In genomic region chr4:1309261-1310010, GRCh38 we compare ENCODE assay signal across 8 cellular contexts. TPM values are rescaled to one million over a fixed set of nuclear protein-coding genes. Genes with fewer than 3 reads are reported as not detected.
A peak's percentile ranks its signal among the peaks of the same experiment; 100 is the strongest.
DNase-seq lines count a peak whose midpoint lies in the region; ATAC-seq and TF ChIP-seq lines count a peak whose summit lies in the region.

No MANE protein-coding gene starts in this region.

- no peak overlapping the region for H2AFZ ChIP-seq in MM.1S (ENCODE audit: low read length)

- H3K4me3 Mint-ChIP-seq in activated T-helper 1 cell treated with anti-CD3 and anti-CD28 coated beads, Interleukin-12 subunit alpha, Interleukin-12 subunit beta, Interleukin-2, Interleukin-4 antibody, amounts not matched to agents 30 ng/mL and 10 ng/mL and 1 ng/mL, durations not matched to agents 14 hours and 24 hours and 36 hours = peak overlapping the region; percentile 49

- H3F3A ChIP-seq in MM.1S (ENCODE audit: insufficient read depth, low read length) = no peaks in the 10 kb centered on the region

- H3K36me3 ChIP-seq in esophagus squamous epithelium (peaks cover 10 to 52% (median 12%) of the 10 kb centered on the region in 3 donors), mucosa of descending colon (ENCODE audit: low read depth) (peaks cover 12% of the 10 kb centered on the region), MM.1S (replicated peaks; ENCODE audit: insufficient read depth, low read length) (peaks cover 24% of the 10 kb centered on the region)

- H3K9me2 ChIP-seq in MM.1S (replicated peaks; ENCODE audit: insufficient read depth, low read length) = no peaks in the 10 kb centered on the region

- H3K9me3 Mint-ChIP-seq in activated T-helper 1 cell treated with anti-CD3 and anti-CD28 coated beads, Interleukin-12 subunit alpha, Interleukin-12 subunit beta, Interleukin-2, Interleukin-4 antibody, amounts not matched to agents 30 ng/mL and 10 ng/mL and 1 ng/mL, durations not matched to agents 14 hours and 24 hours and 36 hours = no peaks in the 10 kb centered on the region

- 4 to 15% methylated on average over 13 to 14 of the region's 36 CpGs for WGBS in esophagus squamous epithelium, 2 donors

- H3K4me3 ChIP-seq in esophagus squamous epithelium = peak overlapping the region; percentile 11 to 61 (median 38)
- no peak overlapping the region for H3K4me3 ChIP-seq in mucosa of descending colon
- H3K4me3 ChIP-seq in MM.1S (ENCODE audit: low read length) = no peak overlapping the region

- peak; percentile 46 for DNase-seq in NAMALWA (ENCODE audit: low spot score)
- peak; percentile 41 for DNase-seq in activated T-helper 1 cell treated with anti-CD3 and anti-CD28 coated beads, Interleukin-12 subunit alpha, Interleukin-12 subunit beta, Interleukin-2, Interleukin-4 antibody, amounts not matched to agents 30 ng/mL and 10 ng/mL and 1 ng/mL, durations not matched to agents 14 hours and 24 hours and 36 hours (ENCODE audit: low spot score)
- peak; percentile 36 for DNase-seq in esophagus squamous epithelium (lab: John Stamatoyannopoulos, UW)
- peak; percentile 66 to 85 (median 77) for DNase-seq in mucosa of descending colon
- peak; percentile 55 for DNase-seq in stimulated activated CD8-positive, alpha-beta memory T cell treated with anti-CD3 and anti-CD28 coated beads, Interleukin-4, amount 100 ng/mL, for 24 hours (ENCODE audit: low read depth)
- DNase-seq in cerebellar nuclear complex (lab: John Stamatoyannopoulos, UW) = no peak
- no peak for DNase-seq in MM.1S

- peaks cover 52% of the 10 kb centered on the region for H3K4me1 Mint-ChIP-seq in activated T-helper 1 cell treated with anti-CD3 and anti-CD28 coated beads, Interleukin-12 subunit alpha, Interleukin-12 subunit beta, Interleukin-2, Interleukin-4 antibody, amounts not matched to agents 30 ng/mL and 10 ng/mL and 1 ng/mL, durations not matched to agents 14 hours and 24 hours and 36 hours (ENCODE audit: low read depth)

- peaks cover 83% of the 10 kb centered on the region for H3K79me2 ChIP-seq in MM.1S (ENCODE audit: low read length)

- no peaks in the 10 kb centered on the region for H3K9me3 ChIP-seq in esophagus squamous epithelium
- H3K9me3 ChIP-seq in mucosa of descending colon = no peaks in the 10 kb centered on the region
- no peaks in the 10 kb centered on the region for H3K9me3 ChIP-seq in MM.1S (replicated peaks; ENCODE audit: insufficient read depth, low read length)

- intact Hi-C loops in activated T-helper 1 cell treated with anti-CD3 and anti-CD28 coated beads, Interleukin-12 subunit alpha, Interleukin-12 subunit beta, Interleukin-2, Interleukin-4 antibody, amounts not matched to agents 30 ng/mL and 10 ng/mL and 1 ng/mL, durations not matched to agents 14 hours and 24 hours and 36 hours (cut with micrococcal nuclease) = loop anchor here (5.0 kb wide), 1 partner anchor 38 kb away; the partner anchor contains the start of gene UVSSA
- intact Hi-C loops in esophagus squamous epithelium (cut with DNase I) (loop anchor here (5.0 kb wide), 1 partner anchor 33 kb away; no protein-coding TSS in a partner anchor), mucosa of descending colon (cut with DNase I, micrococcal nuclease) (no loop called here)

- H3K27ac ChIP-seq in esophagus squamous epithelium (peak overlapping the region; percentile 18 to 76 (median 50)), MM.1S (ENCODE audit: low read length) (no peak overlapping the region)

- no peaks in the 10 kb centered on the region for H3K27me3 ChIP-seq in esophagus squamous epithelium
- no peaks in the 10 kb centered on the region for H3K27me3 ChIP-seq in MM.1S (replicated peaks; ENCODE audit: insufficient read depth, low read length)

- no peak overlapping the region for H3K4me2 ChIP-seq in MM.1S (ENCODE audit: low read depth, low read length)

- no peaks in the 10 kb centered on the region for H4K20me1 ChIP-seq in MM.1S (ENCODE audit: insufficient read depth, low read length)

- peak overlapping the region; percentile 36 for H3K27ac Mint-ChIP-seq in activated T-helper 1 cell treated with anti-CD3 and anti-CD28 coated beads, Interleukin-12 subunit alpha, Interleukin-12 subunit beta, Interleukin-2, Interleukin-4 antibody, amounts not matched to agents 30 ng/mL and 10 ng/mL and 1 ng/mL, durations not matched to agents 14 hours and 24 hours and 36 hours

- ATAC-seq in GM19043 (IDR thresholded peaks at IDR 0.05; ENCODE audit: low read depth, unreplicated experiment) (peak; percentile 94), mucosa of descending colon (peak; percentile 64)

- no peak for TF ChIP-seq CTCF in esophagus squamous epithelium (IDR thresholded peaks at IDR 0.05)
- TF ChIP-seq CTCF in mucosa of descending colon (IDR thresholded peaks at IDR 0.05) = no peak
- no peak for TF ChIP-seq CTCF in MM.1S (IDR thresholded peaks at IDR 0.05; ENCODE audit: low read length)

- no peak overlapping the region for H3K9ac ChIP-seq in MM.1S (ENCODE audit: low read length)

- no peaks in the 10 kb centered on the region for H3K27me3 Mint-ChIP-seq in activated T-helper 1 cell treated with anti-CD3 and anti-CD28 coated beads, Interleukin-12 subunit alpha, Interleukin-12 subunit beta, Interleukin-2, Interleukin-4 antibody, amounts not matched to agents 30 ng/mL and 10 ng/mL and 1 ng/mL, durations not matched to agents 14 hours and 24 hours and 36 hours (ENCODE audit: insufficient read depth)

- peaks cover 17 to 66% (median 41%) of the 10 kb centered on the region in 3 donors for H3K4me1 ChIP-seq in esophagus squamous epithelium
- peaks cover 7% of the 10 kb centered on the region for H3K4me1 ChIP-seq in mucosa of descending colon (ENCODE audit: low read depth)
- H3K4me1 ChIP-seq in MM.1S (ENCODE audit: low read length) = no peaks in the 10 kb centered on the region

- TF ChIP-seq POLR2A in esophagus squamous epithelium (IDR thresholded peaks at IDR 0.05) = no peak

- peaks cover 35% of the 10 kb centered on the region for H3K36me3 Mint-ChIP-seq in activated T-helper 1 cell treated with anti-CD3 and anti-CD28 coated beads, Interleukin-12 subunit alpha, Interleukin-12 subunit beta, Interleukin-2, Interleukin-4 antibody, amounts not matched to agents 30 ng/mL and 10 ng/mL and 1 ng/mL, durations not matched to agents 14 hours and 24 hours and 36 hours (ENCODE audit: low read depth)

RNA-seq across cellular contexts. Expression of gene MAEA, which starts 19.7 kb away (rescaled TPM):
- total RNA-seq in activated T-helper 1 cell treated with anti-CD3 and anti-CD28 coated beads, Interleukin-12 subunit alpha, Interleukin-12 subunit beta, Interleukin-2, Interleukin-4 antibody, amounts not matched to agents 30 ng/mL and 10 ng/mL and 1 ng/mL, durations not matched to agents 14 hours and 24 hours and 36 hours = 67.1 and 68.1 TPM in 2 replicates
- total RNA-seq in esophagus squamous epithelium = 10 to 100 TPM; 56.6 to 78.7 (median 67.5) TPM
- total RNA-seq in mucosa of descending colon = 100 to 1,000 TPM in 1 of 3 donors, 10 to 100 TPM in 2; 75.5 to 112 (median 98.4) TPM

RNA-seq across cellular contexts. Expression of gene UVSSA, which starts 37.6 kb away (rescaled TPM):
- total RNA-seq in activated T-helper 1 cell treated with anti-CD3 and anti-CD28 coated beads, Interleukin-12 subunit alpha, Interleukin-12 subunit beta, Interleukin-2, Interleukin-4 antibody, amounts not matched to agents 30 ng/mL and 10 ng/mL and 1 ng/mL, durations not matched to agents 14 hours and 24 hours and 36 hours = 25.8 and 27.5 TPM in 2 replicates
- total RNA-seq in esophagus squamous epithelium (10 to 100 TPM in 3 of 4 donors, 1 to 10 TPM in 1; 7.2 to 12.8 (median 11.5) TPM), mucosa of descending colon (10 to 100 TPM; 31.7 to 39.9 (median 36.8) TPM)

Comparison
In these comparisons a context has a peak if more than half of its experiments do, and no peak if none do; other contexts are left out.
1. DNase-seq: peak in NAMALWA (single experiment), activated T-helper 1 cell treated with anti-CD3 and anti-CD28 coated beads, Interleukin-12 subunit alpha, Interleukin-12 subunit beta, Interleukin-2, Interleukin-4 antibody, amounts not matched to agents 30 ng/mL and 10 ng/mL and 1 ng/mL, durations not matched to agents 14 hours and 24 hours and 36 hours (single experiment), esophagus squamous epithelium (single experiment), mucosa of descending colon (3 of 3) and stimulated activated CD8-positive, alpha-beta memory T cell treated with anti-CD3 and anti-CD28 coated beads, Interleukin-4, amount 100 ng/mL, for 24 hours (single experiment); none in cerebellar nuclear complex (0 of 2) and MM.1S (single experiment).
2. H3K4me3 ChIP-seq: peak in esophagus squamous epithelium (4 of 4); none in mucosa of descending colon (single experiment) and MM.1S (single experiment).
3. intact Hi-C loops: an anchor here in activated T-helper 1 cell treated with anti-CD3 and anti-CD28 coated beads, Interleukin-12 subunit alpha, Interleukin-12 subunit beta, Interleukin-2, Interleukin-4 antibody, amounts not matched to agents 30 ng/mL and 10 ng/mL and 1 ng/mL, durations not matched to agents 14 hours and 24 hours and 36 hours (5.0 kb wide) and esophagus squamous epithelium (5.0 kb wide); none called in mucosa of descending colon.